Comparison of ENCODE assay signal across 18 cellular contexts in genomic region chr1:15825800-15826199, GRCh38. TPM values are rescaled to one million over a fixed set of nuclear protein-coding genes. Genes with fewer than 3 reads are reported as not detected.
DNase-seq lines count a peak whose midpoint lies in the region; ATAC-seq and TF ChIP-seq lines count a peak whose summit lies in the region.
"Had no signal": no experiment of that assay in that cellular context is flagged by ENCODE, and none has a peak within 500 bp of the region (broad histone marks: within the 10 kb centered on the region; RNA-seq: fewer than 3 reads in every experiment).

No MANE protein-coding gene starts in this region.

- CTCF ChIA-PET in WTC11 (lab: Charles Lee) = interaction anchor here (0.7 to 3.3 kb wide), 4 partner anchors 10 to 51 kb away, joined by 3 to 22 read pairs (median 5); no protein-coding TSS in a partner anchor

- no peak overlapping the region for H3K4me3 Mint-ChIP-seq in WTC11
- H3K4me3 Mint-ChIP-seq: activated CD8-positive, alpha-beta T cell treated with anti-CD3 and anti-CD28 coated beads, Interleukin-2, amount 10 ng/mL, durations not matched to agents 7 days and 5 days; activated T-cell treated with anti-CD3 and anti-CD28 coated beads, Interleukin-2, amount 50 U/mL, for 72 hours; endodermal cell; natural killer cell treated with Interleukin-12 subunit alpha and Interleukin-12 subunit beta and Interleukin-15 and Interleukin-18, amount 100 ng/mL, for 72 hours had no signal

- peaks cover 12% of the 10 kb centered on the region for H3K4me1 Mint-ChIP-seq in WTC11

- peak overlapping the region; percentile 5; the same call in 1 of the 2 replicates for H3K27ac Mint-ChIP-seq in WTC11
- H3K27ac Mint-ChIP-seq: activated CD8-positive, alpha-beta T cell treated with anti-CD3 and anti-CD28 coated beads, Interleukin-2, amount 10 ng/mL, durations not matched to agents 7 days and 5 days; activated T-cell treated with anti-CD3 and anti-CD28 coated beads, Interleukin-2, amount 50 U/mL, for 72 hours; endodermal cell; natural killer cell treated with Interleukin-12 subunit alpha and Interleukin-12 subunit beta and Interleukin-15 and Interleukin-18, amount 100 ng/mL, for 72 hours had no signal

- no peak for ATAC-seq in WTC11
- ATAC-seq in sciatic nerve = peak; percentile 50
- ATAC-seq in HG03442 (IDR thresholded peaks at IDR 0.05; ENCODE audit: unreplicated experiment) = no peak
- ATAC-seq: activated CD8-positive, alpha-beta T cell treated with anti-CD3 and anti-CD28 coated beads, Interleukin-2, amount 10 ng/mL, durations not matched to agents 7 days and 5 days; activated T-cell treated with anti-CD3 and anti-CD28 coated beads, Interleukin-2, amount 50 U/mL, for 72 hours; natural killer cell treated with Interleukin-12 subunit alpha and Interleukin-12 subunit beta and Interleukin-15 and Interleukin-18, amount 100 ng/mL, for 72 hours had no signal

- no peaks in the 10 kb centered on the region for H3K27me3 Mint-ChIP-seq in WTC11 (ENCODE audit: low read depth)
- H3K27me3 Mint-ChIP-seq: natural killer cell treated with Interleukin-12 subunit alpha and Interleukin-12 subunit beta and Interleukin-15 and Interleukin-18, amount 100 ng/mL, for 72 hours had no signal

- intact Hi-C loops in sciatic nerve (cut with DNase I) = no loop called here

- peaks cover 4% of the 10 kb centered on the region for H3K9me3 Mint-ChIP-seq in WTC11
- H3K9me3 Mint-ChIP-seq: activated T-cell treated with anti-CD3 and anti-CD28 coated beads, Interleukin-2, amount 50 U/mL, for 72 hours; natural killer cell treated with Interleukin-12 subunit alpha and Interleukin-12 subunit beta and Interleukin-15 and Interleukin-18, amount 100 ng/mL, for 72 hours had no signal

- no peaks in the 10 kb centered on the region for H3K36me3 Mint-ChIP-seq in WTC11
- H3K36me3 Mint-ChIP-seq: natural killer cell treated with Interleukin-12 subunit alpha and Interleukin-12 subunit beta and Interleukin-15 and Interleukin-18, amount 100 ng/mL, for 72 hours had no signal

- TF ChIP-seq CTCF in WTC11 (IDR thresholded peaks at IDR 0.05) (no peak), fibroblast of villous mesenchyme (IDR thresholded peaks at IDR 0.05; ENCODE audit: insufficient read depth, low read depth, low read length) (no peak)

- DNase-seq in CD1c-positive myeloid dendritic cell (ENCODE audit: extremely low spot score) (peak; percentile 64), WTC11 (ENCODE audit: low spot score) (no peak), fibroblast of villous mesenchyme (ENCODE audit: low read depth) (peak; percentile 33), sciatic nerve (ENCODE audit: low spot score) (no peak), C1 segment of cervical spinal cord (lab: John Stamatoyannopoulos, UW) (no peak), superior temporal gyrus (ENCODE audit: extremely low spot score) (no peak)
- DNase-seq in activated CD4-positive, alpha-beta T cell treated with anti-CD3 and anti-CD28 coated beads, Interleukin-2, amount 50 U/mL, for 4 hours = no peak
- DNase-seq: activated CD8-positive, alpha-beta T cell treated with anti-CD3 and anti-CD28 coated beads, Interleukin-2, amount 10 ng/mL, durations not matched to agents 7 days and 5 days; activated T-cell treated with anti-CD3 and anti-CD28 coated beads, Interleukin-2, amount 50 U/mL, for 72 hours; DMS 273 treated with DMSO at 0.1 percent for 48 hours; endodermal cell; foreskin melanocyte; lower lobe of right lung; NCI-H69; retina; SK-N-SH had no signal

- POLR2A ChIA-PET in WTC11 (lab: Charles Lee) = no interaction called here

- H3K4me3 ChIP-seq in fibroblast of villous mesenchyme (ENCODE audit: low read depth, low read length) = no peak overlapping the region
- H3K4me3 ChIP-seq: lower lobe of right lung had no signal

TF ChIP-seq in WTC11, 78 proteins besides CTCF, POLR2A, EP300 and RAD21:
- no peak for TF ChIP-seq ATF2 (CRISPR knock-in tag; IDR thresholded peaks at IDR 0.05; ENCODE audit: borderline replicate concordance, low read depth)

RNA-seq across cellular contexts. Expression of gene UQCRHL, which starts 18.4 kb away (rescaled TPM):
- total RNA-seq in WTC11 (2021) = 2.6 to 3.8 TPM (median 2.7 TPM) in 3 replicates
- 1.3 and 1.9 TPM in 2 replicates for total RNA-seq in fibroblast of villous mesenchyme
- 1.5 TPM for total RNA-seq in sciatic nerve

RNA-seq across cellular contexts. Expression of gene SPEN, which starts 21.7 kb away (rescaled TPM):
- total RNA-seq in WTC11 (2021) = 48.5 to 50.2 TPM (median 48.8 TPM) in 3 replicates
- 25.4 and 30.2 TPM in 2 replicates for total RNA-seq in fibroblast of villous mesenchyme
- 97.7 TPM for total RNA-seq in sciatic nerve

Comparison
In these comparisons a context has a peak if more than half of its experiments do, and no peak if none do; other contexts are left out.
1. DNase-seq: peak in CD1c-positive myeloid dendritic cell (single experiment) and fibroblast of villous mesenchyme (single experiment); none in WTC11 (single experiment), sciatic nerve (single experiment), C1 segment of cervical spinal cord (0 of 14), activated CD4-positive, alpha-beta T cell treated with anti-CD3 and anti-CD28 coated beads, Interleukin-2, amount 50 U/mL, for 4 hours (0 of 2) and superior temporal gyrus (single experiment).